ENCODE assay signal across 26 cellular contexts in the genomic region with DNA sequence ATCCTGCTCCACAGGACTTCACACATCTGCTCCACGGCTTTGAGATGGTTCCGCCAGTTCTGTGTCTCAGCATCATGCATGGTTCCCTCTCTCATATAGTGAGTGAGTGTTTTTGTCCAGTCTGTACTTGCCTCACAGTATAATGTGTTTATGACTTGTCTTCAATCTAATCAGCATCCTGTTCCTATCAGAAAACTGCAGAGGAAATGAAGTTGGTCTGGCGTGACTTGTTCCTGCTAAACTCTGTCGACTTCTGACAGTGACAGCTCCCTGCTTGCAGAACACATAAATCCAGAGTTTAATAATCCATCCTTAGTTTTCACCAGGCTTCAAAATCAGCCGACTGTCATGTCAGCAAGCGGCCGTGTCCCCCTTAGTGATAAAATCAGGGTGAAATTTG.
A peak's percentile ranks its signal among the peaks of the same experiment; 100 is the strongest.
DNase-seq lines count a peak whose midpoint lies in the region; ATAC-seq and TF ChIP-seq lines count a peak whose summit lies in the region.
"Had no signal": no experiment of that assay in that cellular context is flagged by ENCODE, and none has a peak within 500 bp of the region (broad histone marks: within the 10 kb centered on the region; RNA-seq: fewer than 3 reads in every experiment).

No MANE protein-coding gene starts in this region.

- no peaks in the 10 kb centered on the region for H4K20me1 ChIP-seq in neural cell (ENCODE audit: insufficient read depth)

- TF ChIP-seq EP300 in neural cell (conservative IDR thresholded peaks at IDR 0.05; ENCODE audit: poor library complexity, severe bottlenecking) = peak; percentile 11
- no peak for TF ChIP-seq EP300 in suprapubic skin (IDR thresholded peaks at IDR 0.05)

- H3K4me3 Mint-ChIP-seq in activated naive CD8-positive, alpha-beta T cell treated with anti-CD3 and anti-CD28 coated beads, Interleukin-2, amount 10 ng/mL, durations not matched to agents 7 days and 5 days = no peak overlapping the region
- H3K4me3 Mint-ChIP-seq in activated naive CD8-positive, alpha-beta T cell treated with anti-CD3 and anti-CD28 coated beads for 36 hours = no peak overlapping the region
- H3K4me3 Mint-ChIP-seq in T-helper 17 cell = peak overlapping the region; percentile 81
- H3K4me3 Mint-ChIP-seq: activated CD4-positive, alpha-beta memory T cell treated with anti-CD3 and anti-CD28 coated beads, Interleukin-2, amount 10 ng/mL, durations not matched to agents 7 days and 5 days; activated naive CD4-positive, alpha-beta T cell treated with anti-CD3 and anti-CD28 coated beads, Interleukin-2, amount 50 U/mL, for 24 hours; nephron progenitor cell had no signal

- peaks cover 2% of the 10 kb centered on the region for H3K27me3 Mint-ChIP-seq in activated naive CD8-positive, alpha-beta T cell treated with anti-CD3 and anti-CD28 coated beads, Interleukin-2, amount 10 ng/mL, durations not matched to agents 7 days and 5 days
- no peaks in the 10 kb centered on the region for H3K27me3 Mint-ChIP-seq in activated naive CD8-positive, alpha-beta T cell treated with anti-CD3 and anti-CD28 coated beads for 36 hours
- no peaks in the 10 kb centered on the region for H3K27me3 Mint-ChIP-seq in T-helper 17 cell
- H3K27me3 Mint-ChIP-seq: activated CD4-positive, alpha-beta memory T cell treated with anti-CD3 and anti-CD28 coated beads, Interleukin-2, amount 10 ng/mL, durations not matched to agents 7 days and 5 days; activated naive CD4-positive, alpha-beta T cell treated with anti-CD3 and anti-CD28 coated beads, Interleukin-2, amount 50 U/mL, for 24 hours had no signal

- H3K9me3 ChIP-seq in T-helper 17 cell (ENCODE audit: control insufficient read depth, low read length, poor library complexity, severe bottlenecking) = no peaks in the 10 kb centered on the region
- no peaks in the 10 kb centered on the region for H3K9me3 ChIP-seq in neural cell (ENCODE audit: low read length)
- H3K9me3 ChIP-seq in suprapubic skin = no peaks in the 10 kb centered on the region
- H3K9me3 ChIP-seq: ascending aorta, ovary, thoracic aorta, uterus had no signal

- H3K4me1 Mint-ChIP-seq in activated naive CD8-positive, alpha-beta T cell treated with anti-CD3 and anti-CD28 coated beads, Interleukin-2, amount 10 ng/mL, durations not matched to agents 7 days and 5 days = peaks cover 38% of the 10 kb centered on the region
- peaks cover 11% of the 10 kb centered on the region for H3K4me1 Mint-ChIP-seq in activated naive CD8-positive, alpha-beta T cell treated with anti-CD3 and anti-CD28 coated beads for 36 hours
- peaks cover 56% of the 10 kb centered on the region for H3K4me1 Mint-ChIP-seq in T-helper 17 cell

- H3K9ac ChIP-seq in neural cell (ENCODE audit: low read length) = no peak overlapping the region

- peak overlapping the region; percentile 22 for H3K27ac Mint-ChIP-seq in activated naive CD8-positive, alpha-beta T cell treated with anti-CD3 and anti-CD28 coated beads, Interleukin-2, amount 10 ng/mL, durations not matched to agents 7 days and 5 days
- H3K27ac Mint-ChIP-seq in activated naive CD8-positive, alpha-beta T cell treated with anti-CD3 and anti-CD28 coated beads for 36 hours = no peak overlapping the region
- H3K27ac Mint-ChIP-seq in T-helper 17 cell = peak overlapping the region; percentile 61
- H3K27ac Mint-ChIP-seq: activated CD4-positive, alpha-beta memory T cell treated with anti-CD3 and anti-CD28 coated beads, Interleukin-2, amount 10 ng/mL, durations not matched to agents 7 days and 5 days; activated naive CD4-positive, alpha-beta T cell treated with anti-CD3 and anti-CD28 coated beads, Interleukin-2, amount 50 U/mL, for 24 hours had no signal

- H3K27me3 ChIP-seq in neural cell (ENCODE audit: insufficient read depth, low read depth, low read length) (no peaks in the 10 kb centered on the region), suprapubic skin (no peaks in the 10 kb centered on the region)
- H3K27me3 ChIP-seq: ascending aorta, ovary, uterus had no signal

- no peaks in the 10 kb centered on the region for H3K9me2 ChIP-seq in neural cell (ENCODE audit: insufficient read depth, low read length)

- TF ChIP-seq CTCF in epithelial cell of esophagus (IDR thresholded peaks at IDR 0.05; ENCODE audit: insufficient read depth, low read depth, low read length, missing control alignments) (no peak), neural cell (IDR thresholded peaks at IDR 0.05; ENCODE audit: poor library complexity, severe bottlenecking) (no peak), suprapubic skin (IDR thresholded peaks at IDR 0.05) (no peak)

- 69% methylated on average over 7 of the region's 7 CpGs for WGBS in suprapubic skin

- POLR2A ChIA-PET in activated naive CD8-positive, alpha-beta T cell treated with anti-CD3 and anti-CD28 coated beads, Interleukin-2, amount 10 ng/mL, durations not matched to agents 7 days and 5 days (lab: Charles Lee) = interaction anchor here (0.5 kb wide), 1 partner anchor 63 kb away, joined by 5 read pairs; no protein-coding TSS in a partner anchor

- H3K27ac ChIP-seq in neural cell (ENCODE audit: low read length) = no peak overlapping the region
- no peak overlapping the region for H3K27ac ChIP-seq in suprapubic skin
- H3K27ac ChIP-seq: ascending aorta, HL-60, ovary, thoracic aorta, uterus had no signal

- peaks cover 47% of the 10 kb centered on the region for H3K4me1 ChIP-seq in suprapubic skin
- H3K4me1 ChIP-seq: uterus had no signal

- no peaks in the 10 kb centered on the region for H3K9me3 Mint-ChIP-seq in activated naive CD8-positive, alpha-beta T cell treated with anti-CD3 and anti-CD28 coated beads, Interleukin-2, amount 10 ng/mL, durations not matched to agents 7 days and 5 days
- no peaks in the 10 kb centered on the region for H3K9me3 Mint-ChIP-seq in activated naive CD8-positive, alpha-beta T cell treated with anti-CD3 and anti-CD28 coated beads for 36 hours
- H3K9me3 Mint-ChIP-seq: activated CD4-positive, alpha-beta memory T cell treated with anti-CD3 and anti-CD28 coated beads, Interleukin-2, amount 10 ng/mL, durations not matched to agents 7 days and 5 days; activated naive CD4-positive, alpha-beta T cell treated with anti-CD3 and anti-CD28 coated beads, Interleukin-2, amount 50 U/mL, for 24 hours; nephron progenitor cell had no signal

- H3K4me3 ChIP-seq in epithelial cell of esophagus (ENCODE audit: low read length) (no peak overlapping the region), neural cell (ENCODE audit: low read length) (no peak overlapping the region), suprapubic skin (no peak overlapping the region)
- H3K4me3 ChIP-seq: ascending aorta, ovary, thoracic aorta, uterus had no signal

- no peak overlapping the region for H2AFZ ChIP-seq in neural cell (ENCODE audit: low read depth, low read length)

- H3K4me2 ChIP-seq in neural cell (ENCODE audit: low read length) = no peak overlapping the region

- H3K79me2 ChIP-seq in neural cell (replicated peaks; ENCODE audit: insufficient read depth, low read length) = peaks cover 13% of the 10 kb centered on the region

- H3K36me3 ChIP-seq in neural cell (ENCODE audit: insufficient read depth, low read length) (no peaks in the 10 kb centered on the region), suprapubic skin (no peaks in the 10 kb centered on the region)
- H3K36me3 ChIP-seq: ascending aorta, ovary, thoracic aorta, uterus had no signal

- TF ChIP-seq POLR2A in suprapubic skin (IDR thresholded peaks at IDR 0.05) = no peak

- H3K36me3 Mint-ChIP-seq in activated naive CD8-positive, alpha-beta T cell treated with anti-CD3 and anti-CD28 coated beads, Interleukin-2, amount 10 ng/mL, durations not matched to agents 7 days and 5 days = no peaks in the 10 kb centered on the region
- H3K36me3 Mint-ChIP-seq in activated naive CD8-positive, alpha-beta T cell treated with anti-CD3 and anti-CD28 coated beads for 36 hours = no peaks in the 10 kb centered on the region
- H3K36me3 Mint-ChIP-seq in T-helper 17 cell (ENCODE audit: low read depth) = no peaks in the 10 kb centered on the region
- H3K36me3 Mint-ChIP-seq: activated naive CD4-positive, alpha-beta T cell treated with anti-CD3 and anti-CD28 coated beads, Interleukin-2, amount 50 U/mL, for 24 hours had no signal

- no peak for ATAC-seq in activated naive CD8-positive, alpha-beta T cell treated with anti-CD3 and anti-CD28 coated beads, Interleukin-2, amount 10 ng/mL, durations not matched to agents 7 days and 5 days (ENCODE audit: low read depth)
- ATAC-seq in T-helper 17 cell (no peak), HG02678 (IDR thresholded peaks at IDR 0.05; ENCODE audit: unreplicated experiment) (no peak), HG02852 (IDR thresholded peaks at IDR 0.05; ENCODE audit: unreplicated experiment) (no peak)

- TF ChIP-seq RAD21 in neural cell (conservative IDR thresholded peaks at IDR 0.05) = peak; percentile 10

- no peak for DNase-seq in activated naive CD8-positive, alpha-beta T cell treated with anti-CD3 and anti-CD28 coated beads, Interleukin-2, amount 10 ng/mL, durations not matched to agents 7 days and 5 days
- DNase-seq in activated naive CD8-positive, alpha-beta T cell treated with anti-CD3 and anti-CD28 coated beads for 36 hours = no peak
- DNase-seq in T-helper 17 cell (no peak), epithelial cell of esophagus (ENCODE audit: low read depth) (peak; percentile 59), suprapubic skin (ENCODE audit: low spot score in 2 of 2) (no peak)
- DNase-seq: activated CD4-positive, alpha-beta memory T cell treated with anti-CD3 and anti-CD28 coated beads, Interleukin-2, amount 10 ng/mL, durations not matched to agents 7 days and 5 days; activated CD4-positive, CD25-positive, alpha-beta regulatory T cell treated with anti-CD3 and anti-CD28 coated beads, Interleukin-2, amount 50 U/mL, for 72 hours; cortex of kidney; KG1; kidney glomerular epithelial cell; MM.1S; NCI-H1105 treated with DMSO at 0.1 percent for 48 hours; NCI-H187 treated with DMSO at 0.1 percent for 48 hours; NCI-H510A; nephron progenitor cell; OCI-M1; ovary; stimulated activated naive CD4-positive, alpha-beta T cell treated with Interleukin-2 at 50 U/mL for 16 hours; uterus had no signal

- H3F3A ChIP-seq in neural cell (ENCODE audit: insufficient read depth, low read length, poor library complexity, severe bottlenecking) = no peaks in the 10 kb centered on the region

TF ChIP-seq in neural cell, 6 proteins besides CTCF, POLR2A, EP300 and RAD21 (continues in another document):
- peak; percentile 7 for TF ChIP-seq POLR2AphosphoS5 (IDR thresholded peaks at IDR 0.05)
